ENCODE assay signal across 21 cellular contexts in the genomic region with DNA sequence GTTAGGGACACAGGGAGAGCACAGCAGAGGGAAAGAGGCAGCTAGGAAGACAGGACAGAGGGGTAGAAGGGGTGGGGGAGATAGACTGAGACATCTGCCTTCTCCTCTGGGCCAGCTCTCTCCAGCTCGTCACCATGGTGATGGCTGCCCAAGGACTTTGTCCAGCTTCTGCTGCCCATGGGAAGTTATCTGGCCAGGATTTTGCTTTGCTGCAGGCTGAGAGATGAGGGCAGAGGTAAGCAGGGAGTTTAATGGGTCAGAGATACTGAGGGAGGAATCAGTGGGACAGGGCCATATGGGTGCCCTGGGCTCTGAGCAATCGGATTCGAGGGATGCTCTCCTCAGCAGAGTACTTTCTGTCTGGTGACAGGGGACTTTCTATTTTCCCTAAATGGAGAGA. TPM values are rescaled to one million over a fixed set of nuclear protein-coding genes. Genes with fewer than 3 reads are reported as not detected.
DNase-seq lines count a peak whose midpoint lies in the region; TF ChIP-seq lines count a peak whose summit lies in the region.
"Had no signal": no experiment of that assay in that cellular context is flagged by ENCODE, and none has a peak within 500 bp of the region (broad histone marks: within the 10 kb centered on the region; RNA-seq: fewer than 3 reads in every experiment).

No MANE protein-coding gene starts in this region.

- no peak for TF ChIP-seq CTCF in Caco-2 (IDR thresholded peaks at IDR 0.05; ENCODE audit: insufficient read depth in 1 of 2, low read depth in 1 of 2, low read length in 1 of 2, severe bottlenecking in 1 of 2, unreplicated experiment in 1 of 2)
- TF ChIP-seq CTCF in SK-N-SH (IDR thresholded peaks at IDR 0.05), result no peak
- no peak for TF ChIP-seq CTCF in hepatocyte (IDR thresholded peaks at IDR 0.05; ENCODE audit: poor library complexity)

- CTCF ChIA-PET in Caco-2 (lab: Charles Lee) (interaction anchor here (1.5 kb wide), 1 partner anchor 78 kb away, joined by 5 read pairs; the partner anchor contains the start of gene ELF3), SK-N-SH (lab: Yijun Ruan, JAX) (interaction anchor here (2.0 kb wide), 1 partner anchor 88 kb away, joined by 7 read pairs; no protein-coding TSS in a partner anchor)

- no peaks in the 10 kb centered on the region for H3K9me3 Mint-ChIP-seq in Caco-2 (ENCODE audit: unreplicated experiment)
- H3K9me3 Mint-ChIP-seq: activated B cell treated with CpG ODN at 0.5 μM for 24 hours; activated naive CD4-positive, alpha-beta T cell treated with anti-CD3 and anti-CD28 coated beads, Interleukin-2, amount 50 U/mL, for 24 hours; HFFc6 had no signal

- no peaks in the 10 kb centered on the region for H3F3A ChIP-seq in SK-N-SH (replicated peaks; ENCODE audit: insufficient read depth)

- H4K20me1 ChIP-seq in SK-N-SH (ENCODE audit: insufficient read depth) (no peaks in the 10 kb centered on the region), hepatocyte (ENCODE audit: insufficient read depth, poor library complexity, severe bottlenecking) (no peaks in the 10 kb centered on the region)

- H3K9me3 ChIP-seq in Caco-2 (no peaks in the 10 kb centered on the region), SK-N-SH (no peaks in the 10 kb centered on the region), hepatocyte (ENCODE audit: low read depth) (no peaks in the 10 kb centered on the region)
- H3K9me3 ChIP-seq: body of pancreas, stomach had no signal

- H3K4me2 ChIP-seq in SK-N-SH (no peak overlapping the region), hepatocyte (no peak overlapping the region)

- H3K36me3 ChIP-seq in Caco-2 (ENCODE audit: control insufficient read depth, insufficient read depth, low read length), result no peaks in the 10 kb centered on the region
- H3K36me3 ChIP-seq in SK-N-SH (replicated peaks in 1 of 2; ENCODE audit: control insufficient read depth in 1 of 2, insufficient read depth in 2 of 2, low read length in 1 of 2), result no peaks in the 10 kb centered on the region
- H3K36me3 ChIP-seq in hepatocyte (replicated peaks; ENCODE audit: insufficient read depth, low read depth), result no peaks in the 10 kb centered on the region
- H3K36me3 ChIP-seq: stomach had no signal

- POLR2A ChIA-PET in Caco-2 (lab: Charles Lee) (interaction anchor here (1.8 kb wide), 1 partner anchor 78 kb away, joined by 9 read pairs; the partner anchor contains the start of gene ELF3), SK-N-SH (lab: Yijun Ruan, JAX) (no interaction called here)

- peak overlapping the region; percentile 21 for H3K27ac Mint-ChIP-seq in Caco-2 (ENCODE audit: unreplicated experiment)
- H3K27ac Mint-ChIP-seq: activated B cell treated with CpG ODN at 0.5 μM for 24 hours; activated naive CD4-positive, alpha-beta T cell treated with anti-CD3 and anti-CD28 coated beads, Interleukin-2, amount 50 U/mL, for 24 hours; HFFc6 had no signal

- intact Hi-C loops in Caco-2 (cut with micrococcal nuclease; ENCODE audit: unreplicated experiment), result no loop called here

- H3K9ac ChIP-seq in SK-N-SH, result no peak overlapping the region

- H3K4me3 ChIP-seq in Caco-2 (ENCODE audit: low read depth, low read length) (no peak overlapping the region), SK-N-SH (ENCODE audit: low read depth in 2 of 2, low read length in 1 of 2) (no peak overlapping the region), hepatocyte (no peak overlapping the region)
- H3K4me3 ChIP-seq: body of pancreas, GM12878, stomach had no signal

- no peak for TF ChIP-seq RAD21 in SK-N-SH (IDR thresholded peaks at IDR 0.05; ENCODE audit: low read length)

- H3K27me3 ChIP-seq in Caco-2 (replicated peaks; ENCODE audit: control insufficient read depth, insufficient read depth, low read length) (no peaks in the 10 kb centered on the region), SK-N-SH (ENCODE audit: insufficient read depth) (no peaks in the 10 kb centered on the region; the same call in 1 of the 2 replicates), hepatocyte (no peaks in the 10 kb centered on the region)
- H3K27me3 ChIP-seq: body of pancreas, stomach had no signal

- H3K9me2 ChIP-seq in SK-N-SH, result no peaks in the 10 kb centered on the region
- no peaks in the 10 kb centered on the region for H3K9me2 ChIP-seq in hepatocyte (replicated peaks; ENCODE audit: insufficient read depth)

- peaks cover 52% of the 10 kb centered on the region for H3K4me1 Mint-ChIP-seq in Caco-2 (ENCODE audit: low read depth, unreplicated experiment)
- H3K4me1 Mint-ChIP-seq: activated B cell treated with CpG ODN at 0.5 μM for 24 hours; activated naive CD4-positive, alpha-beta T cell treated with anti-CD3 and anti-CD28 coated beads, Interleukin-2, amount 50 U/mL, for 24 hours had no signal

- H3K27me3 Mint-ChIP-seq in Caco-2 (ENCODE audit: insufficient read depth, unreplicated experiment), result no peaks in the 10 kb centered on the region
- H3K27me3 Mint-ChIP-seq: activated naive CD4-positive, alpha-beta T cell treated with anti-CD3 and anti-CD28 coated beads, Interleukin-2, amount 50 U/mL, for 24 hours had no signal

- DNase-seq in Caco-2 (no peak), SK-N-SH (peak; percentile 55), hepatocyte (ENCODE audit: low spot score) (peak; percentile 62), pons (ENCODE audit: low spot score) (peak; percentile 47), NCI-H2107 (lab: John Stamatoyannopoulos, UW) (no peak), NCI-H187 treated with DMSO at 0.1 percent for 48 hours (lab: John Stamatoyannopoulos, UW) (no peak), iPS-NIHi7 (ENCODE audit: extremely low spot score) (no peak)
- DNase-seq: activated B cell treated with CpG ODN at 0.5 μM for 24 hours; activated T-cell treated with anti-CD3 and anti-CD28 coated beads, Interleukin-2, amount 50 U/mL, for 48 hours; body of pancreas; GDM1; HFFc6; NCI-H1694; NCI-H510A; SHP77 treated with DMSO at 0.1 percent for 48 hours; stimulated activated CD4-positive, alpha-beta T cell treated with anti-CD3 and anti-CD28 coated beads, Interleukin-2, amount 100 ng/mL, for 24 hours; stomach; T-helper 2 cell had no signal

- no peak overlapping the region for H2AFZ ChIP-seq in SK-N-SH (ENCODE audit: low read depth)
- H2AFZ ChIP-seq in hepatocyte, result no peak overlapping the region

- no TSS peak for BruUV-seq in Caco-2 (replicated peaks; lab: Mats Ljungman, UMichigan)

- H3K27ac ChIP-seq in SK-N-SH (ENCODE audit: low read depth in 2 of 2, low read length in 1 of 2), result no peak overlapping the region
- peak overlapping the region; percentile 41 for H3K27ac ChIP-seq in hepatocyte

- WGBS in SK-N-SH (ENCODE audit: low lambda C conversion rate), result 81% methylated on average over 3 of the region's 3 CpGs
- WGBS in hepatocyte (ENCODE audit: low lambda C conversion rate, missing lambda C conversion rate), result 76% methylated on average over 3 of the region's 3 CpGs

- H3K36me3 Mint-ChIP-seq in Caco-2 (ENCODE audit: insufficient read depth, unreplicated experiment), result peaks cover 4% of the 10 kb centered on the region
- H3K36me3 Mint-ChIP-seq: activated naive CD4-positive, alpha-beta T cell treated with anti-CD3 and anti-CD28 coated beads, Interleukin-2, amount 50 U/mL, for 24 hours had no signal

- no peak overlapping the region for H3K4me3 Mint-ChIP-seq in Caco-2 (ENCODE audit: unreplicated experiment)
- H3K4me3 Mint-ChIP-seq: activated B cell treated with CpG ODN at 0.5 μM for 24 hours; activated naive CD4-positive, alpha-beta T cell treated with anti-CD3 and anti-CD28 coated beads, Interleukin-2, amount 50 U/mL, for 24 hours; HFFc6 had no signal

- H3K4me1 ChIP-seq in Caco-2, result peaks cover 46% of the 10 kb centered on the region
- H3K4me1 ChIP-seq in SK-N-SH (ENCODE audit: control insufficient read depth in 1 of 2, insufficient read depth in 2 of 2, low read depth in 1 of 2, low read length in 1 of 2), result peaks cover 0 to 5% of the 10 kb centered on the region in 2 experiments; a peak in 1 of 4 replicates
- peaks cover 46% of the 10 kb centered on the region for H3K4me1 ChIP-seq in hepatocyte (ENCODE audit: insufficient read depth)

- H3K79me2 ChIP-seq in SK-N-SH (ENCODE audit: insufficient read depth) (no peaks in the 10 kb centered on the region), hepatocyte (no peaks in the 10 kb centered on the region)

- no peak for TF ChIP-seq EP300 in SK-N-SH (IDR thresholded peaks at IDR 0.05; ENCODE audit: borderline replicate concordance in 1 of 2, low read depth in 1 of 2, low read length in 1 of 2)

TF ChIP-seq in SK-N-SH, 30 proteins besides CTCF, POLR2A, EP300 and RAD21 (continues in another document):
- TF ChIP-seq SIN3A (IDR thresholded peaks at IDR 0.05; ENCODE audit: borderline replicate concordance, low read depth, low read length) (no peak), RXRA (IDR thresholded peaks at IDR 0.05; ENCODE audit: borderline replicate concordance, low read depth) (no peak), ELF1 (IDR thresholded peaks at IDR 0.05) (no peak), CHD2 (IDR thresholded peaks at IDR 0.05; ENCODE audit: low read length, partially characterized antibody) (no peak), USF1 (IDR thresholded peaks at IDR 0.05; ENCODE audit: borderline replicate concordance, low read depth) (no peak), TAF1 (IDR thresholded peaks at IDR 0.05; ENCODE audit: borderline replicate concordance, low read depth, low read length) (no peak)
- TF ChIP-seq, protein P1, sequence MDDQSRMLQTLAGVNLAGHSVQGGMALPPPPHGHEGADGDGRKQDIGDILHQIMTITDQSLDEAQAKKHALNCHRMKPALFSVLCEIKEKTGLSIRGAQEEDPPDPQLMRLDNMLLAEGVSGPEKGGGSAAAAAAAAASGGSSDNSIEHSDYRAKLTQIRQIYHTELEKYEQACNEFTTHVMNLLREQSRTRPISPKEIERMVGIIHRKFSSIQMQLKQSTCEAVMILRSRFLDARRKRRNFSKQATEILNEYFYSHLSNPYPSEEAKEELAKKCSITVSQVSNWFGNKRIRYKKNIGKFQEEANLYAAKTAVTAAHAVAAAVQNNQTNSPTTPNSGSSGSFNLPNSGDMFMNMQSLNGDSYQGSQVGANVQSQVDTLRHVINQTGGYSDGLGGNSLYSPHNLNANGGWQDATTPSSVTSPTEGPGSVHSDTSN (IDR thresholded peaks at IDR 0.05), result no peak

RNA-seq across cellular contexts. Expression of gene GPR37L1, which starts 34.5 kb away (rescaled TPM):
- total RNA-seq in Caco-2 (2022), result 0.07 TPM in 2 replicates
- not detected in 2 replicates for polyA plus RNA-seq in SK-N-SH (2012; rRNA removed)
- not detected in 2 replicates for polyA plus RNA-seq in SK-N-SH (2012; cell fraction: cytosol; rRNA removed)
- polyA plus RNA-seq in SK-N-SH (2012; cell fraction: nucleus; rRNA removed), result 0.02 TPM in 1 of 2 replicates, not detected in the other
- total RNA-seq in hepatocyte, result under 0.01 TPM in 1 of 2 replicates, not detected in the other
- 0.39 and 0.47 TPM in 2 replicates for polyA plus RNA-seq in hepatocyte
- total RNA-seq: activated B cell treated with CpG ODN at 0.5 μM for 24 hours, body of pancreas, endothelial cell of umbilical vein, HFFc6 had no signal
- polyA plus RNA-seq: endothelial cell of umbilical vein had no signal

RNA-seq across cellular contexts. Expression of gene ARL8A, which starts 56.3 kb away (rescaled TPM):
- total RNA-seq in Caco-2 (2022), result 25.0 and 27.8 TPM in 2 replicates
- 62.0 and 66.9 TPM in 2 replicates for polyA plus RNA-seq in SK-N-SH (2012; rRNA removed)
- 47.7 and 57.8 TPM in 2 replicates for polyA plus RNA-seq in SK-N-SH (2012; cell fraction: cytosol; rRNA removed)
- 77.1 and 78.7 TPM in 2 replicates for polyA plus RNA-seq in SK-N-SH (2012; cell fraction: nucleus; rRNA removed)
- total RNA-seq in hepatocyte, result 28.9 and 32.7 TPM in 2 replicates
- polyA plus RNA-seq in hepatocyte, result 56.0 and 65.9 TPM in 2 replicates

Comparison
In these comparisons a context has a peak if more than half of its experiments do, and no peak if none do; other contexts are left out.
1. DNase-seq: peak in SK-N-SH (single experiment), hepatocyte (single experiment) and pons (single experiment); none in Caco-2 (0 of 2), NCI-H2107 (single experiment), NCI-H187 treated with DMSO at 0.1 percent for 48 hours (single experiment) and iPS-NIHi7 (single experiment).